In the genomic region with DNA sequence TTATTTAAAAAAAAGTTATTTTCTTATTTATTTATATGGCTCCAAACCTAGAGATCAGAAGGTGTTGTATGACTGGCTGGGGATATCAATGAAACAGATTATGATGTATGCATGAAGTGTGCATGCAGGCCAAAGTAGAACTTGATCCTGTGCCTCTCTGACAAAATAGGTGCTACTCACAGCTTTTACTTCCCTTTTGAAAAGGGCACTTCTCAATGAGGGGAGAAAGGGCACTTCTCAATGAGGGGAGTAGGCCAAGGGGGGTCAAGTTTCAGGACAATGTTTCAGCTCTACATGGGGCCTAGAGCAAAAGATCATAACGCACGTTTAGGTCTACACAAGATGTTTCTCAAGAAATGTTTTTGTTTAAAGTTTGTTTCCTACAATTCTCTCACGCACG, we compare ENCODE assay signal across 31 cellular contexts.
A peak's percentile ranks its signal among the peaks of the same experiment; 100 is the strongest.
DNase-seq lines count a peak whose midpoint lies in the region; ATAC-seq, FAIRE-seq and TF ChIP-seq lines count a peak whose summit lies in the region.
"Had no signal": no experiment of that assay in that cellular context is flagged by ENCODE, and none has a peak within 500 bp of the region (broad histone marks: within the 10 kb centered on the region; RNA-seq: fewer than 3 reads in every experiment).

No MANE protein-coding gene starts in this region.

- CTCF ChIA-PET in CD4-positive, alpha-beta T cell (lab: Charles Lee), result interaction anchor here (0.7 kb wide), 1 partner anchor 439 kb away, joined by 3 read pairs; no protein-coding TSS in a partner anchor
- CTCF ChIA-PET in CD8-positive, alpha-beta T cell (lab: Charles Lee), result interaction anchor here (2.9 to 3.2 kb wide), 3 partner anchors 18 to 441 kb away, joined by 11 to 31 read pairs (median 15); no protein-coding TSS in a partner anchor
- CTCF ChIA-PET in activated CD8-positive, alpha-beta T cell treated with anti-CD3 and anti-CD28 coated beads, Interleukin-2, amount 10 ng/mL, durations not matched to agents 7 days and 5 days (lab: Charles Lee), result interaction anchor here (0.9 to 3.7 kb wide), 8 partner anchors 18 to 641 kb away, joined by 3 to 19 read pairs (median 6); no protein-coding TSS in a partner anchor

- TF ChIP-seq POLR2A in sigmoid colon (IDR thresholded peaks at IDR 0.05), result no peak

- no peak for DNase-seq in CD4-positive, alpha-beta T cell
- DNase-seq in CD8-positive, alpha-beta T cell, result no peak
- DNase-seq in activated CD8-positive, alpha-beta T cell treated with anti-CD3 and anti-CD28 coated beads, Interleukin-2, amount 10 ng/mL, durations not matched to agents 7 days and 5 days, result no peak
- peak in 2 of 10 donors; percentile 9 to 12 for DNase-seq in naive thymus-derived CD8-positive, alpha-beta T cell
- no peak for DNase-seq in GM19239 (ENCODE audit: insufficient read length, low spot score)
- DNase-seq in sigmoid colon, result no peak
- DNase-seq: activated CD4-positive, alpha-beta T cell treated with anti-CD3 and anti-CD28 coated beads for 48 hours; activated CD8-positive, alpha-beta memory T cell treated with anti-CD3 and anti-CD28 coated beads, Interleukin-2, amount 10 ng/mL, durations not matched to agents 7 days and 5 days; Caco-2; DMS53; effector memory CD4-positive, alpha-beta T cell; H9; left lung; mesendoderm; NCI-H1436; NCI-H2081 treated with DMSO at 0.1 percent for 48 hours; NCI-H446; NCI-H748 treated with DMSO at 0.1 percent for 48 hours; Peyer's patch; posterior cingulate gyrus; right cardiac atrium; SHP77; stimulated activated CD4-positive, alpha-beta T cell treated with anti-CD3 and anti-CD28 coated beads, Interleukin-1b, Interleukin-23, amount 100 ng/mL, for 48 hours had no signal

- no peak overlapping the region for H3K27ac Mint-ChIP-seq in CD4-positive, alpha-beta T cell
- H3K27ac Mint-ChIP-seq in CD8-positive, alpha-beta T cell, result peak overlapping the region; percentile 53
- peak overlapping the region; percentile 82 for H3K27ac Mint-ChIP-seq in activated CD8-positive, alpha-beta T cell treated with anti-CD3 and anti-CD28 coated beads, Interleukin-2, amount 10 ng/mL, durations not matched to agents 7 days and 5 days
- peak overlapping the region in 8 of 10 donors; percentile 63 to 89 (median 82) for H3K27ac Mint-ChIP-seq in naive thymus-derived CD8-positive, alpha-beta T cell
- H3K27ac Mint-ChIP-seq: activated CD8-positive, alpha-beta memory T cell treated with anti-CD3 and anti-CD28 coated beads, Interleukin-2, amount 10 ng/mL, durations not matched to agents 7 days and 5 days; activated T-helper 1 cell treated with anti-CD3 and anti-CD28 coated beads, Interleukin-12 subunit alpha, Interleukin-12 subunit beta, Interleukin-2, Interleukin-4 antibody, amounts not matched to agents 30 ng/mL and 10 ng/mL and 1 ng/mL, durations not matched to agents 14 hours and 24 hours and 36 hours; H9 had no signal

- TF ChIP-seq EP300 in sigmoid colon (IDR thresholded peaks at IDR 0.05), result no peak

- no peaks in the 10 kb centered on the region for H3K27me3 ChIP-seq in CD4-positive, alpha-beta T cell (ENCODE audit: control insufficient read depth, insufficient read depth, low read length)
- no peaks in the 10 kb centered on the region for H3K27me3 ChIP-seq in CD8-positive, alpha-beta T cell (ENCODE audit: insufficient read depth, low read length)
- no peaks in the 10 kb centered on the region for H3K27me3 ChIP-seq in sigmoid colon
- H3K27me3 ChIP-seq: left lung, neutrophil, Peyer's patch, tibial nerve had no signal

- H3K9me3 Mint-ChIP-seq in CD4-positive, alpha-beta T cell, result peaks cover 6% of the 10 kb centered on the region
- peaks cover 9% of the 10 kb centered on the region for H3K9me3 Mint-ChIP-seq in CD8-positive, alpha-beta T cell
- H3K9me3 Mint-ChIP-seq in activated CD8-positive, alpha-beta T cell treated with anti-CD3 and anti-CD28 coated beads, Interleukin-2, amount 10 ng/mL, durations not matched to agents 7 days and 5 days (ENCODE audit: insufficient read depth), result peaks cover 14% of the 10 kb centered on the region
- peaks cover 2 to 18% (median 8%) of the 10 kb centered on the region in 9 donors for H3K9me3 Mint-ChIP-seq in naive thymus-derived CD8-positive, alpha-beta T cell

- intact Hi-C loops in CD4-positive, alpha-beta T cell (cut with DNase I, micrococcal nuclease), result loop anchor here in 1 of 2 experiments (10.0 kb wide), 1 partner anchor 175 kb away; no protein-coding TSS in a partner anchor
- intact Hi-C loops in CD8-positive, alpha-beta T cell (cut with DNase I, micrococcal nuclease), result loop anchor here (5.0 kb wide), 2 partner anchors 82 to 307 kb away; no protein-coding TSS in a partner anchor
- intact Hi-C loops in sigmoid colon (cut with DNase I), result no loop called here

- H3K27ac ChIP-seq in CD4-positive, alpha-beta T cell (ENCODE audit: low read depth, low read length), result no peak overlapping the region
- H3K27ac ChIP-seq in CD8-positive, alpha-beta T cell (ENCODE audit: low read depth, low read length), result no peak overlapping the region
- no peak overlapping the region for H3K27ac ChIP-seq in sigmoid colon
- H3K27ac ChIP-seq: coronary artery, left lung, neutrophil, Peyer's patch, tibial nerve had no signal

- peaks cover 33% of the 10 kb centered on the region for H3K4me1 ChIP-seq in CD8-positive, alpha-beta T cell (ENCODE audit: insufficient read depth, low read length)
- H3K4me1 ChIP-seq in sigmoid colon, result no peaks in the 10 kb centered on the region
- H3K4me1 ChIP-seq: Caco-2, Peyer's patch, tibial nerve had no signal

- no peaks in the 10 kb centered on the region for H3K9me3 ChIP-seq in CD4-positive, alpha-beta T cell (ENCODE audit: control insufficient read depth, low read length)
- H3K9me3 ChIP-seq in CD8-positive, alpha-beta T cell (ENCODE audit: low read length), result no peaks in the 10 kb centered on the region
- H3K9me3 ChIP-seq in sigmoid colon, result no peaks in the 10 kb centered on the region
- H3K9me3 ChIP-seq: neutrophil, Peyer's patch, tibial nerve had no signal

- no peak overlapping the region for H3K4me3 ChIP-seq in CD8-positive, alpha-beta T cell (ENCODE audit: low read depth, low read length)
- no peak overlapping the region for H3K4me3 ChIP-seq in sigmoid colon
- H3K4me3 ChIP-seq: coronary artery, left lung, Peyer's patch, tibial nerve had no signal

- peak overlapping the region; percentile 3 for H3K4me3 Mint-ChIP-seq in CD4-positive, alpha-beta T cell
- peak overlapping the region; percentile 59 for H3K4me3 Mint-ChIP-seq in CD8-positive, alpha-beta T cell
- peak overlapping the region; percentile 31 for H3K4me3 Mint-ChIP-seq in activated CD8-positive, alpha-beta T cell treated with anti-CD3 and anti-CD28 coated beads, Interleukin-2, amount 10 ng/mL, durations not matched to agents 7 days and 5 days
- H3K4me3 Mint-ChIP-seq in naive thymus-derived CD8-positive, alpha-beta T cell, result peak overlapping the region in 9 of 10 donors; percentile 9 to 78 (median 66)
- H3K4me3 Mint-ChIP-seq: activated CD8-positive, alpha-beta memory T cell treated with anti-CD3 and anti-CD28 coated beads, Interleukin-2, amount 10 ng/mL, durations not matched to agents 7 days and 5 days; activated T-helper 1 cell treated with anti-CD3 and anti-CD28 coated beads, Interleukin-12 subunit alpha, Interleukin-12 subunit beta, Interleukin-2, Interleukin-4 antibody, amounts not matched to agents 30 ng/mL and 10 ng/mL and 1 ng/mL, durations not matched to agents 14 hours and 24 hours and 36 hours; H9 had no signal

- ATAC-seq in CD4-positive, alpha-beta T cell (ENCODE audit: poor library complexity), result no peak
- no peak for ATAC-seq in CD8-positive, alpha-beta T cell
- ATAC-seq in activated CD8-positive, alpha-beta T cell treated with anti-CD3 and anti-CD28 coated beads, Interleukin-2, amount 10 ng/mL, durations not matched to agents 7 days and 5 days, result peak; percentile 21
- ATAC-seq in naive thymus-derived CD8-positive, alpha-beta T cell, result no peak
- ATAC-seq in HG03097 (IDR thresholded peaks at IDR 0.05; ENCODE audit: low FRiP score, unreplicated experiment), result no peak
- ATAC-seq: activated CD8-positive, alpha-beta memory T cell treated with anti-CD3 and anti-CD28 coated beads, Interleukin-2, amount 10 ng/mL, durations not matched to agents 7 days and 5 days; left lung; right cardiac atrium had no signal

- 87 to 91% methylated on average over 4 of the region's 4 CpGs for WGBS in sigmoid colon, 2 donors

- TF ChIP-seq CTCF in CD4-positive, alpha-beta T cell (IDR thresholded peaks at IDR 0.05), result no peak
- TF ChIP-seq CTCF in CD8-positive, alpha-beta T cell (IDR thresholded peaks at IDR 0.05), result no peak
- TF ChIP-seq CTCF in sigmoid colon (IDR thresholded peaks at IDR 0.05), result no peak

- FAIRE-seq in GM19239 (lab: Jason Lieb, UNC), result no peak
- FAIRE-seq: astrocyte, GM12892, islet of Langerhans had no signal

- H3K36me3 Mint-ChIP-seq in CD4-positive, alpha-beta T cell (ENCODE audit: low read depth), result no peaks in the 10 kb centered on the region
- no peaks in the 10 kb centered on the region for H3K36me3 Mint-ChIP-seq in CD8-positive, alpha-beta T cell
- no peaks in the 10 kb centered on the region for H3K36me3 Mint-ChIP-seq in activated CD8-positive, alpha-beta T cell treated with anti-CD3 and anti-CD28 coated beads, Interleukin-2, amount 10 ng/mL, durations not matched to agents 7 days and 5 days (ENCODE audit: low read depth)
- peaks cover 0 to 12% (median 0%) of the 10 kb centered on the region in 3 donors for H3K36me3 Mint-ChIP-seq in naive thymus-derived CD8-positive, alpha-beta T cell

- no peaks in the 10 kb centered on the region for H3K36me3 ChIP-seq in CD8-positive, alpha-beta T cell (ENCODE audit: insufficient read depth, low read length)
- H3K36me3 ChIP-seq in sigmoid colon, result no peaks in the 10 kb centered on the region
- H3K36me3 ChIP-seq: left lung, neutrophil, Peyer's patch, tibial nerve had no signal

- no peaks in the 10 kb centered on the region for H3K27me3 Mint-ChIP-seq in CD4-positive, alpha-beta T cell
- no peaks in the 10 kb centered on the region for H3K27me3 Mint-ChIP-seq in CD8-positive, alpha-beta T cell (ENCODE audit: low read depth)
- H3K27me3 Mint-ChIP-seq in activated CD8-positive, alpha-beta T cell treated with anti-CD3 and anti-CD28 coated beads, Interleukin-2, amount 10 ng/mL, durations not matched to agents 7 days and 5 days (ENCODE audit: low read depth), result no peaks in the 10 kb centered on the region
- H3K27me3 Mint-ChIP-seq in naive thymus-derived CD8-positive, alpha-beta T cell, result no peaks in the 10 kb centered on the region
- H3K27me3 Mint-ChIP-seq: activated CD8-positive, alpha-beta memory T cell treated with anti-CD3 and anti-CD28 coated beads, Interleukin-2, amount 10 ng/mL, durations not matched to agents 7 days and 5 days had no signal

- H3K4me1 Mint-ChIP-seq in CD4-positive, alpha-beta T cell (ENCODE audit: low read depth), result peaks cover 31% of the 10 kb centered on the region
- H3K4me1 Mint-ChIP-seq in CD8-positive, alpha-beta T cell (ENCODE audit: low read depth), result peaks cover 31% of the 10 kb centered on the region
- H3K4me1 Mint-ChIP-seq in activated CD8-positive, alpha-beta T cell treated with anti-CD3 and anti-CD28 coated beads, Interleukin-2, amount 10 ng/mL, durations not matched to agents 7 days and 5 days (ENCODE audit: low read depth), result peaks cover 36% of the 10 kb centered on the region
- peaks cover 24 to 48% (median 39%) of the 10 kb centered on the region in 4 donors for H3K4me1 Mint-ChIP-seq in naive thymus-derived CD8-positive, alpha-beta T cell
- H3K4me1 Mint-ChIP-seq: H9 had no signal

- POLR2A ChIA-PET in CD4-positive, alpha-beta T cell (lab: Charles Lee), result interaction anchor here (0.7 kb wide), 1 partner anchor 641 kb away, joined by 3 read pairs; no protein-coding TSS in a partner anchor
- POLR2A ChIA-PET in CD8-positive, alpha-beta T cell (lab: Charles Lee), result interaction anchor here (0.7 to 1.8 kb wide), 4 partner anchors 11 to 441 kb away, joined by 3 to 4 read pairs (median 4); no protein-coding TSS in a partner anchor
- POLR2A ChIA-PET in activated CD8-positive, alpha-beta T cell treated with anti-CD3 and anti-CD28 coated beads, Interleukin-2, amount 10 ng/mL, durations not matched to agents 7 days and 5 days (lab: Charles Lee), result interaction anchor here (1.0 kb wide), 1 partner anchor 150 kb away, joined by 5 read pairs; no protein-coding TSS in a partner anchor
- POLR2A ChIA-PET in naive thymus-derived CD8-positive, alpha-beta T cell (lab: Charles Lee), result interaction anchor here (0.7 kb wide), 2 partner anchors 344 to 531 kb away, joined by 3 to 4 read pairs; no protein-coding TSS in a partner anchor

Comparison
In these comparisons a context has a peak if more than half of its experiments do, and no peak if none do; other contexts are left out.
1. H3K4me3 Mint-ChIP-seq: peak in every context shown above with its lines; median percentile 66 in naive thymus-derived CD8-positive, alpha-beta T cell; 59 in CD8-positive, alpha-beta T cell; 31 in activated CD8-positive, alpha-beta T cell treated with anti-CD3 and anti-CD28 coated beads, Interleukin-2, amount 10 ng/mL, durations not matched to agents 7 days and 5 days; 3 in CD4-positive, alpha-beta T cell.